8 cellular contexts compared by ENCODE assay signal in genomic region chr16:84970447-84971127, GRCh38.
A peak's percentile ranks its signal among the peaks of the same experiment; 100 is the strongest.
DNase-seq lines count a peak whose midpoint lies in the region; ATAC-seq lines count a peak whose summit lies in the region.

No MANE protein-coding gene starts in this region.

- ATAC-seq in HG03521 (IDR thresholded peaks at IDR 0.05; ENCODE audit: unreplicated experiment) (peak; percentile 61), HG03025 (IDR thresholded peaks at IDR 0.05; ENCODE audit: low FRiP score, unreplicated experiment) (no peak)

- DNase-seq in GM04504 (ENCODE audit: low read depth) (peak; percentile 44), NOMO-1 treated with dmso at 0.1 percent for 144 hours (lab: John Stamatoyannopoulos, UW; ENCODE audit: unreplicated experiment) (peak; percentile 40), epidermal melanocyte (ENCODE audit: insufficient read length, low spot score) (peak; percentile 68), middle frontal gyrus (ENCODE audit: extremely low spot score, low spot score) (peak; percentile 56)
- DNase-seq in activated CD8-positive, alpha-beta memory T cell treated with anti-CD3 and anti-CD28 coated beads, Interleukin-2, amount 50 U/mL, for 24 hours (ENCODE audit: extremely low read depth): peak; percentile 36
- DNase-seq in stimulated activated CD8-positive, alpha-beta memory T cell treated with anti-CD3 and anti-CD28 coated beads, Interleukin-4, amount 100 ng/mL, for 4 hours (ENCODE audit: low read depth in 2 of 2, low spot score in 1 of 2): peak; percentile 46 to 57
